Comparison of ENCODE assay signal across 8 cellular contexts in genomic region chr11:116791002-116791812, GRCh38. TPM values are rescaled to one million over a fixed set of nuclear protein-coding genes. Genes with fewer than 3 reads are reported as not detected.
DNase-seq lines count a peak whose midpoint lies in the region; ATAC-seq, FAIRE-seq and TF ChIP-seq lines count a peak whose summit lies in the region.

No MANE protein-coding gene starts in this region.

- no peak overlapping the region for H3K9ac ChIP-seq in neural progenitor cell

- DNase-seq in D721Med (ENCODE audit: insufficient read length, low spot score) (peak; percentile 93), RPMI8226 (peak; percentile 72), fibroblast of pulmonary artery (ENCODE audit: low read depth) (peak; percentile 74), neural progenitor cell (ENCODE audit: low spot score) (peak; percentile 87)
- DNase-seq in stimulated activated naive CD4-positive, alpha-beta T cell treated with Interleukin-2 at 50 U/mL for 16 hours (lab: John Stamatoyannopoulos, UW) = peak; percentile 72

- H3K4me1 Mint-ChIP-seq in activated T-helper 17 cell treated with anti-CD3 and anti-CD28 coated beads, Interleukin-2, amount 50 U/mL, for 72 hours = peaks cover 17% of the 10 kb centered on the region
- H3K4me1 Mint-ChIP-seq in neural progenitor cell = peaks cover 14% of the 10 kb centered on the region

- H4K20me1 ChIP-seq in neural progenitor cell (ENCODE audit: low read depth) = no peaks in the 10 kb centered on the region

- H3K9me3 ChIP-seq in neural progenitor cell (ENCODE audit: low read depth) = no peaks in the 10 kb centered on the region

- no peak for TF ChIP-seq EP300 in Ishikawa (IDR thresholded peaks at IDR 0.05; ENCODE audit: borderline replicate concordance)

- no peak for FAIRE-seq in D721Med (lab: Jason Lieb, UNC)

- no peaks in the 10 kb centered on the region for H3K9me3 Mint-ChIP-seq in activated T-helper 17 cell treated with anti-CD3 and anti-CD28 coated beads, Interleukin-2, amount 50 U/mL, for 72 hours
- H3K9me3 Mint-ChIP-seq in neural progenitor cell = no peaks in the 10 kb centered on the region

- H2AFZ ChIP-seq in neural progenitor cell (replicated peaks) = peak overlapping the region; percentile 94

- peaks cover 15% of the 10 kb centered on the region for H3K79me2 ChIP-seq in neural progenitor cell (ENCODE audit: low read depth)

- H3K4me3 ChIP-seq in fibroblast of pulmonary artery (replicated peaks; ENCODE audit: low read depth, low read length) (no peak overlapping the region), neural progenitor cell (no peak overlapping the region)

- no peak overlapping the region for H3K4me3 Mint-ChIP-seq in activated T-helper 17 cell treated with anti-CD3 and anti-CD28 coated beads, Interleukin-2, amount 50 U/mL, for 72 hours
- H3K4me3 Mint-ChIP-seq in neural progenitor cell = peak overlapping the region; percentile 68

- H3K27me3 ChIP-seq in neural progenitor cell = peaks cover 11% of the 10 kb centered on the region

- TF ChIP-seq RAD21 in Ishikawa (IDR thresholded peaks at IDR 0.05; ENCODE audit: low read depth) = peak; percentile 79

- no peaks in the 10 kb centered on the region for H3F3A ChIP-seq in neural progenitor cell (ENCODE audit: low read depth)

- no peak overlapping the region for H3K4me2 ChIP-seq in neural progenitor cell

- H3K36me3 Mint-ChIP-seq in activated T-helper 17 cell treated with anti-CD3 and anti-CD28 coated beads, Interleukin-2, amount 50 U/mL, for 72 hours (ENCODE audit: low read depth) = peaks cover 17% of the 10 kb centered on the region
- H3K36me3 Mint-ChIP-seq in neural progenitor cell = no peaks in the 10 kb centered on the region

- no peak overlapping the region for H3K27ac Mint-ChIP-seq in activated T-helper 17 cell treated with anti-CD3 and anti-CD28 coated beads, Interleukin-2, amount 50 U/mL, for 72 hours
- H3K27ac Mint-ChIP-seq in neural progenitor cell = no peak overlapping the region

- TF ChIP-seq CTCF in D721Med (IDR thresholded peaks at IDR 0.05; ENCODE audit: insufficient read depth, missing control alignments) = peak; percentile 93
- TF ChIP-seq CTCF in fibroblast of pulmonary artery (IDR thresholded peaks at IDR 0.05; ENCODE audit: low read length, missing control alignments) = peak; percentile 90
- TF ChIP-seq CTCF in neural progenitor cell (IDR thresholded peaks at IDR 0.05) = peak; percentile 93

- no peak overlapping the region for H3K27ac ChIP-seq in neural progenitor cell

- ATAC-seq in activated T-helper 17 cell treated with anti-CD3 and anti-CD28 coated beads, Interleukin-2, amount 50 U/mL, for 72 hours (replicated peaks) = peak; percentile 68
- no peak for ATAC-seq in HG02610 (IDR thresholded peaks at IDR 0.05; ENCODE audit: unreplicated experiment)

- H3K27me3 Mint-ChIP-seq in activated T-helper 17 cell treated with anti-CD3 and anti-CD28 coated beads, Interleukin-2, amount 50 U/mL, for 72 hours = no peaks in the 10 kb centered on the region
- peaks cover 6% of the 10 kb centered on the region for H3K27me3 Mint-ChIP-seq in neural progenitor cell (ENCODE audit: insufficient read depth, low read depth)

- peaks cover 5% of the 10 kb centered on the region for H3K4me1 ChIP-seq in neural progenitor cell

- H3K36me3 ChIP-seq in neural progenitor cell = no peaks in the 10 kb centered on the region

TF ChIP-seq in Ishikawa, 13 proteins besides CTCF, POLR2A, EP300 and RAD21:
- TF ChIP-seq USF1 (IDR thresholded peaks at IDR 0.05) (no peak), ZBTB7A (IDR thresholded peaks at IDR 0.05; ENCODE audit: low read depth) (0 out of 2 replicates have a peak, but pooled peaks have one; percentile 40), YY1 (IDR thresholded peaks at IDR 0.05; ENCODE audit: low read depth) (no peak)

RNA-seq across cellular contexts. Expression of gene APOA5, which starts 0.5 kb away (rescaled TPM):
- not detected for total RNA-seq in activated T-helper 17 cell treated with anti-CD3 and anti-CD28 coated beads, Interleukin-2, amount 50 U/mL, for 72 hours
- total RNA-seq in neural progenitor cell (ENCODE audit: low replicate concordance) = 0.25 TPM in 1 of 2 replicates, not detected in the other

RNA-seq across cellular contexts. Expression of gene ZPR1, which starts 3.4 kb away (rescaled TPM):
- total RNA-seq in activated T-helper 17 cell treated with anti-CD3 and anti-CD28 coated beads, Interleukin-2, amount 50 U/mL, for 72 hours = 10 to 100 TPM; 66.4 to 98.1 TPM
- total RNA-seq in neural progenitor cell (ENCODE audit: low replicate concordance) = 38.5 and 48.2 TPM in 2 replicates

RNA-seq across cellular contexts. Expression of gene BUD13, which starts 18.4 kb away (rescaled TPM):
- total RNA-seq in activated T-helper 17 cell treated with anti-CD3 and anti-CD28 coated beads, Interleukin-2, amount 50 U/mL, for 72 hours = 10 to 100 TPM; 22.0 to 28.7 TPM
- total RNA-seq in neural progenitor cell (ENCODE audit: low replicate concordance) = 31.5 and 33.8 TPM in 2 replicates

RNA-seq across cellular contexts. Expression of gene APOA4, which starts 31.9 kb away (rescaled TPM):
- not detected for total RNA-seq in activated T-helper 17 cell treated with anti-CD3 and anti-CD28 coated beads, Interleukin-2, amount 50 U/mL, for 72 hours
- total RNA-seq in neural progenitor cell (ENCODE audit: low replicate concordance) = 0.12 and 0.56 TPM in 2 replicates

RNA-seq across cellular contexts. Expression of gene APOC3, which starts 38.5 kb away (rescaled TPM):
- not detected for total RNA-seq in activated T-helper 17 cell treated with anti-CD3 and anti-CD28 coated beads, Interleukin-2, amount 50 U/mL, for 72 hours
- total RNA-seq in neural progenitor cell (ENCODE audit: low replicate concordance) = not detected in 2 replicates
